Comparison of ENCODE assay signal across 2 cellular contexts in genomic region chr16:57273826-57274225, GRCh38.
TF ChIP-seq lines count a peak whose summit lies in the region.

No MANE protein-coding gene starts in this region.

TF ChIP-seq in HepG2, 621 proteins besides CTCF, POLR2A, EP300 and RAD21:
- TF ChIP-seq SAP130 (CRISPR knock-in tag; IDR thresholded peaks at IDR 0.05; ENCODE audit: low read depth) (0 out of 2 replicates have a peak, but pooled peaks have one; percentile 23), ZNF552 (CRISPR knock-in tag; IDR thresholded peaks at IDR 0.05; ENCODE audit: borderline replicate concordance) (0 out of 2 replicates have a peak, but pooled peaks have one; percentile 2), ZNF121 (CRISPR knock-in tag; IDR thresholded peaks at IDR 0.05) (peak; percentile 95), MBD4 (IDR thresholded peaks at IDR 0.05; ENCODE audit: borderline replicate concordance, low read length) (no peak), ZNF768 (CRISPR knock-in tag; IDR thresholded peaks at IDR 0.05) (peak; percentile 78; the same call in 1 of the 2 replicates), ZFP82 (CRISPR knock-in tag; IDR thresholded peaks at IDR 0.05; ENCODE audit: borderline replicate concordance) (peak; percentile 63; the same call in 1 of the 2 replicates)
- TF ChIP-seq, protein P1, sequence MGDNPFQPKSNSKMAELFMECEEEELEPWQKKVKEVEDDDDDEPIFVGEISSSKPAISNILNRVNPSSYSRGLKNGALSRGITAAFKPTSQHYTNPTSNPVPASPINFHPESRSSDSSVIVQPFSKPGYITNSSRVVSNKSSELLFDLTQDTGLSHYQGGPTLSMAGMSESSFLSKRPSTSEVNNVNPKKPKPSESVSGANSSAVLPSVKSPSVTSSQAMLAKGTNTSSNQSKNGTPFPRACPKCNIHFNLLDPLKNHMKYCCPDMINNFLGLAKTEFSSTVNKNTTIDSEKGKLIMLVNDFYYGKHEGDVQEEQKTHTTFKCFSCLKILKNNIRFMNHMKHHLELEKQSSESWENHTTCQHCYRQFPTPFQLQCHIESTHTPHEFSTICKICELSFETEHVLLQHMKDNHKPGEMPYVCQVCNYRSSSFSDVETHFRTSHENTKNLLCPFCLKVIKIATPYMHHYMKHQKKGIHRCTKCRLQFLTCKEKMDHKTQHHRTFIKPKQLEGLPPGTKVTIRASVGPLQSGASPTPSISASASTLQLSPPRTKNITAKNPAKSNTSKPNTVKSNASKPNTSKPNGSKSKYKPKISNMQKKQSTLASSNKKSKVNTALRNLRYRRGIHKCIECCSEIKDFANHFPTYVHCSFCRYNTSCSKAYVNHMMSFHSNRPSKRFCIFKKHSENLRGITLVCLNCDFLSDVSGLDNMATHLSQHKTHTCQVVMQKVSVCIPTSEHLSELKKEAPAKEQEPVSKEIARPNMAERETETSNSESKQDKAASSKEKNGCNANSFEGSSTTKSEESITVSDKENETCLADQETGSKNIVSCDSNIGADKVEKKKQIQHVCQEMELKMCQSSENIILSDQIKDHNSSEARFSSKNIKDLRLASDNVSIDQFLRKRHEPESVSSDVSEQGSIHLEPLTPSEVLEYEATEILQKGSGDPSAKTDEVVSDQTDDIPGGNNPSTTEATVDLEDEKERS (CRISPR knock-in tag; IDR thresholded peaks at IDR 0.05) = no peak

TF ChIP-seq in WTC11, 78 proteins besides CTCF, POLR2A, EP300 and RAD21:
- TF ChIP-seq OVOL2 (CRISPR knock-in tag; IDR thresholded peaks at IDR 0.05; ENCODE audit: borderline replicate concordance) (no peak), GRHL2 (CRISPR knock-in tag; IDR thresholded peaks at IDR 0.05; ENCODE audit: insufficient replicate concordance, severe bottlenecking) (no peak), ZNF263 (CRISPR knock-in tag; IDR thresholded peaks at IDR 0.05; ENCODE audit: low read depth) (no peak), ELF4 (CRISPR knock-in tag; IDR thresholded peaks at IDR 0.05; ENCODE audit: low read depth) (no peak), NFE2L1 (CRISPR knock-in tag; IDR thresholded peaks at IDR 0.05) (no peak), ZNF219 (CRISPR knock-in tag; IDR thresholded peaks at IDR 0.05; ENCODE audit: borderline replicate concordance) (no peak)
